Comparison of ENCODE assay signal across 8 cellular contexts in the genomic region with DNA sequence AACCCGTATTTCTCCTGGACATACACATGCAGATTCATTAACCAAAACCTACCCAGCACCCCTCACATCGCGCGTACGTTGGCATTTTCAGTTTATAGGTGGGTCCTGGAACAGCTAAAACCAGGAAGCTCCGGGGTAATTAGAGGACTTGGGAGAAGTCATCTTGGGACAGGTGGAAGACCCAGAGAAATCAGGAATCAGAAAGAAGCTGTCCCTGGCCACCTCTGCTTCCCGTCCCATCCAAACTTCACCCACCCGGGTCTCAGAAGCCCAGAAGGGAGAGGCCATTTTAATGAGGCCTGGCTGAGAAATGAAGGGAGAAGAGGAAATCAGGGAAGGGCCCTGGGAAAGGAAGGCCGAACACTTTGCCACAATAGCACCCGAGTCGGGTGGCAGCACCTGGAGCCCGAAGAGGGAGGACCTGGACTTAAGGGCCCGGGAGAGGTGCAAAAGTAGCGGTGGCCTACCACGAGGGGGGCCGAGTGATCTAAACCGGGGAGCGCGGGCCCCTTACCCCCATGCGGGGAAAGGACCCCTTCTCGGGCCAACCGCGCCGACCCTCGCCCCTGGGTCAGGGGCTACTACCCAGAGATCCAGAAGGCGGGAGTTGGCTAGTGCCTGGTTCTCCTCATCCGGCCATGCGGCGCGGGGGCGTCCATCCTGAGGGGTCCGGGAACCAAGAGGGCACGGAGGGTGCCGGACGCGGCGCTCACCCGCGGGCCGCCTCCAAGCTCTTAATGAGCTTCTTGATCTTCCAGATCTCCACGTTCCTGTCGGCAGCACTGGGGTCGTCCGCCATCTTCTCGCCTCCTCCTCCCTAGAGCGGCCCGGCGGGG. TPM values are rescaled to one million over a fixed set of nuclear protein-coding genes. Genes with fewer than 3 reads are reported as not detected.
DNase-seq lines count a peak whose midpoint lies in the region; ATAC-seq and TF ChIP-seq lines count a peak whose summit lies in the region.

No MANE protein-coding gene starts in this region.

- TF ChIP-seq CTCF in 22Rv1 (IDR thresholded peaks at IDR 0.05) (no peak), epithelial cell of proximal tubule (conservative IDR thresholded peaks at IDR 0.05; ENCODE audit: low read depth, low read length) (no peak), GM13977 (IDR thresholded peaks at IDR 0.05; ENCODE audit: extremely low read depth, insufficient read depth, missing control alignments) (no peak)

- peaks cover 25% of the 10 kb centered on the region for H3K36me3 ChIP-seq in neuron (ENCODE audit: insufficient read depth, low read length)

- peak overlapping the region; percentile 100 for H3K27ac Mint-ChIP-seq in T-cell

- no peaks in the 10 kb centered on the region for H3K27me3 Mint-ChIP-seq in T-cell

- no peaks in the 10 kb centered on the region for H3K27me3 ChIP-seq in neuron (ENCODE audit: insufficient read depth, low read length)

- POLR2A ChIA-PET in T-cell (lab: Charles Lee): interaction anchor here (0.8 to 3.8 kb wide), 14 partner anchors 8 to 763 kb away, joined by 3 to 32 read pairs (median 6); partner anchors contain the start of genes EGR1 (in 2 of the 2), HSPA9 (in 2 of the 2) and CDC25C (in 1 of the 2)

- in situ Hi-C loops in GM13977 (cut with MboI; ENCODE audit: low pct_unique_long_range_greater_than_20kb, low sequenced_read_pairs, unreplicated experiment): no loop called here

- CTCF ChIA-PET in T-cell (lab: Charles Lee): interaction anchor here (0.6 to 2.4 kb wide), 10 partner anchors 10 to 190 kb away, joined by 3 to 11 read pairs (median 5); partner anchors contain the start of genes EGR1 (in 1 of the 2), HSPA9 (in 1 of the 2) and KDM3B (in 1 of the 2)

- H3K4me3 Mint-ChIP-seq in T-cell: peak overlapping the region; percentile 94 to 100 (median 100)

- H3K36me3 Mint-ChIP-seq in T-cell: no peaks in the 10 kb centered on the region

- no peaks in the 10 kb centered on the region for H3K9me3 ChIP-seq in neuron (ENCODE audit: low read length)

- H3K4me1 ChIP-seq in neuron (ENCODE audit: insufficient read depth, low read length): peaks cover 27% of the 10 kb centered on the region

- peak overlapping the region; percentile 64 for H2AFZ ChIP-seq in neuron (ENCODE audit: low read depth, low read length)

- peaks cover 72 to 79% (median 73%) of the 10 kb centered on the region in 3 donors for H3K4me1 Mint-ChIP-seq in T-cell

- no peaks in the 10 kb centered on the region for H3K9me3 Mint-ChIP-seq in T-cell

- DNase-seq in T-cell: peak in 5 of 34 experiments; percentile 8 to 26 (median 12)
- no peak for DNase-seq in epithelial cell of proximal tubule (ENCODE audit: low read depth)
- DNase-seq in GM13977 (ENCODE audit: low spot score): no peak
- DNase-seq in NCI-H146 treated with DMSO at 0.1 percent for 48 hours (lab: John Stamatoyannopoulos, UW; ENCODE audit: unreplicated experiment): no peak
- DNase-seq in NOMO-1 treated with DMSO at 0.1 percent for 48 hours (lab: John Stamatoyannopoulos, UW; ENCODE audit: unreplicated experiment): no peak

- peak overlapping the region; percentile 84 for H3K27ac ChIP-seq in 22Rv1

- H3K4me3 ChIP-seq in epithelial cell of proximal tubule (ENCODE audit: low read depth, low read length) (peak overlapping the region; percentile 99), neuron (ENCODE audit: low read length) (peak overlapping the region; percentile 96)

- ATAC-seq in GM21390 (IDR thresholded peaks at IDR 0.05; ENCODE audit: unreplicated experiment): peak; percentile 30
- ATAC-seq in T-cell (replicated peaks in 1 of 4): peak in 1 of 4 experiments; percentile 31

RNA-seq across cellular contexts. Expression of gene ETF1, which starts 0.7 kb away (rescaled TPM):
- total RNA-seq in T-cell: 100 to 1,000 TPM in 1 of 5 donors, 10 to 100 TPM in 4; 40.1 to 115 (median 43.2) TPM
- 65.1 and 125 TPM in 2 replicates for total RNA-seq in epithelial cell of proximal tubule

RNA-seq across cellular contexts. Expression of gene HSPA9, which starts 32.9 kb away (rescaled TPM):
- total RNA-seq in T-cell (100 to 1,000 TPM; 148 to 299 (median 162) TPM), epithelial cell of proximal tubule (174 and 403 TPM in 2 replicates)
